ENCODE assay signal across 9 cellular contexts in the genomic region with DNA sequence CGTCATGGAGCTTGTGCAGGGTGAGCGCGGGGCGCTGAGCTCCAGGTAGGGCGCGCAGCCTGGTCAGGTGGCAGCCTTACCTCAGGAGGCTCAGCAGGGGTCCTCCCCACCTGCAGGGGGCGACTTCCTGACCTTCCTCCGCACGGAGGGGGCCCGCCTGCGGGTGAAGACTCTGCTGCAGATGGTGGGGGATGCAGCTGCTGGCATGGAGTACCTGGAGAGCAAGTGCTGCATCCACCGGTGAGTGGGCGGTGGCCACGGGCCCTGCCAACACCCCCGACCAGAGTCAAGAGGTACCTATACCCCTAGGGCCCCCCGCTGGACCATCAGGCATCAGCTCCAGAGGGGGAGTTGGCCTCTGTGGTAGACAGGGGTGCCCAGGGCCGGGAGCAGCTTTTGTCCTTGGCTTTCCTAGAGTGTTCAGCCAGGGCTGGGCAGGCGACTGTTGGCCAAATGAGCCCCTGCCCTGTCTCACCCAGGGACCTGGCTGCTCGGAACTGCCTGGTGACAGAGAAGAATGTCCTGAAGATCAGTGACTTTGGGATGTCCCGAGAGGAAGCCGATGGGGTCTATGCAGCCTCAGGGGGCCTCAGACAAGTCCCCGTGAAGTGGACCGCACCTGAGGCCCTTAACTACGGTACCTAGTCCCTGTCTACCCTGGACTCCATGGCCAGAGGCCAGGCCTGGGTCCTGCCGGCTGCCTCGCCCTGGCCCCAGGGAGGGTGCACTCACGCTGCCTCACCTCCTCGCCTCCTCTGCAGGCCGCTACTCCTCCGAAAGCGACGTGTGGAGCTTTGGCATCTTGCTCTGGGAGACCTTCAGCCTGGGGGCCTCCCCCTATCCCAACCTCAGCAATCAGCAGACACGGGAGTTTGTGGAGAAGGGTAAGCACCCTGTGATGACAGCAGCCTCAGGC. TPM values are rescaled to one million over a fixed set of nuclear protein-coding genes. Genes with fewer than 3 reads are reported as not detected.
DNase-seq lines count a peak whose midpoint lies in the region; ATAC-seq and TF ChIP-seq lines count a peak whose summit lies in the region.
"Had no signal": no experiment of that assay in that cellular context is flagged by ENCODE, and none has a peak within 500 bp of the region (broad histone marks: within the 10 kb centered on the region; RNA-seq: fewer than 3 reads in every experiment).

No MANE protein-coding gene starts in this region.

- H3K4me3 ChIP-seq in spleen (no peak overlapping the region), esophagus squamous epithelium (no peak overlapping the region)
- H3K4me3 ChIP-seq: psoas muscle, tibial artery had no signal

- H3K4me1 ChIP-seq in spleen, result peaks cover 12 to 93% (median 62%) of the 10 kb centered on the region in 6 donors
- H3K4me1 ChIP-seq in esophagus squamous epithelium, result no peaks in the 10 kb centered on the region
- H3K4me1 ChIP-seq: psoas muscle, tibial artery had no signal

- H3K36me3 ChIP-seq in spleen (peaks cover 9 to 86% (median 71%) of the 10 kb centered on the region in 6 donors), esophagus squamous epithelium (peaks cover 16 to 68% (median 29%) of the 10 kb centered on the region in 3 donors)

- intact Hi-C loops in spleen (cut with DNase I; ENCODE audit: low total_unique reads) (no loop called here), esophagus squamous epithelium (cut with DNase I) (no loop called here)

- H3K9me3 ChIP-seq in spleen, result no peaks in the 10 kb centered on the region
- no peaks in the 10 kb centered on the region for H3K9me3 ChIP-seq in esophagus squamous epithelium
- H3K9me3 ChIP-seq: psoas muscle, tibial artery had no signal

- TF ChIP-seq POLR2A in spleen (IDR thresholded peaks at IDR 0.05) (no peak), esophagus squamous epithelium (IDR thresholded peaks at IDR 0.05) (no peak)

- 88 to 97% (median 91%) methylated on average over 9 to 33 of the region's 33 CpGs for WGBS in spleen, 5 donors
- whole genome bisulfite sequencing in esophagus squamous epithelium, 2 donors, result 85% methylated on average over 15 of the region's 33 CpGs; no CpG with 5 or more reads in 1 of the 2 donors

- peak in 1 of 11 experiments; percentile 16 for TF ChIP-seq CTCF in spleen (IDR thresholded peaks at IDR 0.05 in 8 of 11, conservative IDR thresholded peaks at IDR 0.05 in 3 of 11)
- no peak for TF ChIP-seq CTCF in esophagus squamous epithelium (IDR thresholded peaks at IDR 0.05)

- no peak for ATAC-seq in HG02759 (IDR thresholded peaks at IDR 0.05; ENCODE audit: unreplicated experiment)
- ATAC-seq: psoas muscle had no signal

- peaks cover 0 to 8% (median 0%) of the 10 kb centered on the region in 7 donors for H3K27me3 ChIP-seq in spleen (replicated peaks in 1 of 7)
- no peaks in the 10 kb centered on the region for H3K27me3 ChIP-seq in esophagus squamous epithelium
- H3K27me3 ChIP-seq: tibial artery had no signal

- H3K27ac ChIP-seq in spleen, result peak overlapping the region in 3 of 8 donors; percentile 3 to 98 (median 46)
- no peak overlapping the region for H3K27ac ChIP-seq in esophagus squamous epithelium
- H3K27ac ChIP-seq: psoas muscle, tibial artery had no signal

- DNase-seq in activated CD8-positive, alpha-beta memory T cell treated with anti-CD3 and anti-CD28 coated beads, Interleukin-2, amount 50 U/mL, for 4 hours, result peak; percentile 13
- DNase-seq in activated CD8-positive, alpha-beta memory T cell treated with anti-CD3 and anti-CD28 coated beads, Interleukin-2, amount 50 U/mL, for 48 hours, result no peak
- DNase-seq in OCI-M1 (lab: John Stamatoyannopoulos, UW) (peak; percentile 72), spleen (peak; percentile 76), esophagus squamous epithelium (lab: John Stamatoyannopoulos, UW) (no peak)
- DNase-seq: NCI-H526, psoas muscle had no signal

RNA-seq across cellular contexts. Expression of a gene that starts 9.1 kb away (rescaled TPM):
- 100 to 1,000 TPM; 150 to 369 (median 272) TPM for total RNA-seq in spleen
- polyA plus RNA-seq in spleen, result 100 to 1,000 TPM in 1 of 3 donors, 10 to 100 TPM in 2; 39.5 to 176 (median 89.2) TPM
- 10 to 100 TPM in 2 of 4 donors, 1 to 10 TPM in 2; 1.8 to 13.4 (median 9.7) TPM for total RNA-seq in esophagus squamous epithelium

RNA-seq across cellular contexts. Expression of a gene that starts 9.7 kb away (rescaled TPM):
- total RNA-seq in spleen (100 to 1,000 TPM; 105 to 167 (median 120) TPM), esophagus squamous epithelium (10 to 100 TPM in 3 of 4 donors, 1 to 10 TPM in 1; 9.9 to 25.2 (median 12.1) TPM)
- 10 to 100 TPM; 13.7 to 46.1 (median 24.0) TPM for polyA plus RNA-seq in spleen

RNA-seq across cellular contexts. Expression of a gene that starts 25.0 kb away (rescaled TPM):
- total RNA-seq in spleen (100 to 1,000 TPM in 2 of 7 donors, 10 to 100 TPM in 5; 62.0 to 139 (median 86.8) TPM), esophagus squamous epithelium (10 to 100 TPM; 27.7 to 43.3 (median 38.5) TPM)
- polyA plus RNA-seq in spleen, result 10 to 100 TPM in 2 of 3 donors, 1 to 10 TPM in 1; 10.0 to 33.3 (median 10.9) TPM

RNA-seq across cellular contexts. Expression of a gene that starts 38.9 kb away (rescaled TPM):
- total RNA-seq in spleen, result 10 to 100 TPM; 12.8 to 25.9 (median 18.0) TPM
- 10 to 100 TPM; 23.9 to 34.5 (median 31.0) TPM for polyA plus RNA-seq in spleen
- 10 to 100 TPM in 3 of 4 donors, 1 to 10 TPM in 1; 5.8 to 13.7 (median 11.7) TPM for total RNA-seq in esophagus squamous epithelium

RNA-seq across cellular contexts. Expression of a gene that starts 41.7 kb away (rescaled TPM):
- total RNA-seq in spleen (10 to 100 TPM; 32.8 to 59.5 (median 42.6) TPM), esophagus squamous epithelium (10 to 100 TPM; 38.7 to 76.0 (median 64.2) TPM)
- 10 to 100 TPM; 32.2 to 43.6 (median 32.8) TPM for polyA plus RNA-seq in spleen

Comparison
In these comparisons a context has a peak if more than half of its experiments do, and no peak if none do; other contexts are left out.
1. DNase-seq: peak in activated CD8-positive, alpha-beta memory T cell treated with anti-CD3 and anti-CD28 coated beads, Interleukin-2, amount 50 U/mL, for 4 hours (single experiment), OCI-M1 (single experiment) and spleen (single experiment); none in activated CD8-positive, alpha-beta memory T cell treated with anti-CD3 and anti-CD28 coated beads, Interleukin-2, amount 50 U/mL, for 48 hours (single experiment) and esophagus squamous epithelium (single experiment).
2. RNA of a gene that starts 9.1 kb away (total RNA-seq): 150 to 369 TPM in spleen; 1.8 to 13.4 TPM in esophagus squamous epithelium; every median in the first group is over 10 times any median in the second.
3. RNA of a gene that starts 9.7 kb away (total RNA-seq): 105 to 167 TPM in spleen; 9.9 to 25.2 TPM in esophagus squamous epithelium; every median in the first group is over 4 times any median in the second.